1 cellular context compared by ENCODE assay signal in the genomic region with DNA sequence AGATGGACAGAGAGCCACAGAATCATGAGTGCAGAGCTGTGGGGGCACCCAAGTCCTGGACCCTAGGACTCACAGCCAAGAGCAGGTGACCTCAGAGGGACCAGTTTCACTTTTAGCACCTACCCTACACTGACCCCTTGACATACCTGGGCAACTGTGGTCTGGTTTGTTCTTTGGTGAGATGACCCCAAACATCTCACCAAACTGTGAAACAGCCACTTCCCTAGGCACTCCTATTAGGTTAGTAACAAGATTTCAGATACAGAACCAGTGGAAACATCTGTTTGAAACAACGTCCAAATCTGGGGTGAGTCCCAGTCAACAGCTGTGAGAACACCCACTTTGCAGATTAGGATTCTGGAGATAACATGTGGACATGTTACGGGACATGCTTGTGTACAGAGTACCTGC.
TF ChIP-seq lines count a peak whose summit lies in the region.

No MANE protein-coding gene starts in this region.

TF ChIP-seq in GM12878, 131 proteins besides CTCF, POLR2A, EP300 and RAD21 (continued from another document):
- TF ChIP-seq E4F1 (IDR thresholded peaks at IDR 0.05; ENCODE audit: borderline replicate concordance, partially characterized antibody): no peak
- TF ChIP-seq YBX1 (IDR thresholded peaks at IDR 0.05): no peak
- TF ChIP-seq DPF2 (IDR thresholded peaks at IDR 0.05): no peak
- TF ChIP-seq ZBTB40 (IDR thresholded peaks at IDR 0.05; ENCODE audit: borderline replicate concordance): no peak
- no peak for TF ChIP-seq ELK1 (IDR thresholded peaks at IDR 0.05; ENCODE audit: low read depth, low read length)
- TF ChIP-seq KLF5 (IDR thresholded peaks at IDR 0.05; ENCODE audit: partially characterized antibody): no peak
